Comparison of ENCODE assay signal across 25 cellular contexts in the genomic region with DNA sequence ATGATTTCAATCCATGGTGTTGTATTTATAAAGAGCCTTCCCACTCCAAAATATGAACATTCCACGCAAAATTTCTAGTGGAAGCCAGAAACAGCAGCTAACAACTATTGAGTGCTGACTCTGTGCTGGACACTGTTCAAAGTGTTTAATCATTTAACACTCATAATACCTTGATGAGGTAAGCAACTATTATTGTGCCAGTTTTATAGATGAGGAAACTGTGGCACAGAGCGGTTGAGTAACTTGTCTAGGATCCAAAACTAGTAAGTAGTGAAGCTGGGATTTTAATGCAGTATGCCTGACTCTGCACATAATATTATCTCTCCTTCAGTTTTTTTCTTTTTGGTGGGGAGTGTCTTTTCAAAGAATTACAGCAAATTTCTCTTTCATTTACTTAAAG.
DNase-seq lines count a peak whose midpoint lies in the region; ATAC-seq, FAIRE-seq and TF ChIP-seq lines count a peak whose summit lies in the region.
"Had no signal": no experiment of that assay in that cellular context is flagged by ENCODE, and none has a peak within 500 bp of the region (broad histone marks: within the 10 kb centered on the region; RNA-seq: fewer than 3 reads in every experiment).

No MANE protein-coding gene starts in this region.

- CTCF ChIA-PET in MCF 10A (lab: Yijun Ruan, JAX), result interaction anchor here (0.6 to 1.9 kb wide), 16 partner anchors 8 to 824 kb away, joined by 3 to 17 read pairs (median 4); no protein-coding TSS in a partner anchor

- H3K9me3 Mint-ChIP-seq in MCF 10A (ENCODE audit: unreplicated experiment), result no peaks in the 10 kb centered on the region
- H3K9me3 Mint-ChIP-seq: CD14-positive monocyte; CD4-positive, alpha-beta T cell had no signal

- H3K4me3 ChIP-seq in breast epithelium (no peak overlapping the region), bronchial epithelial cell (ENCODE audit: low read depth, low read length) (no peak overlapping the region)
- H3K4me3 ChIP-seq: BLaER1 treated with 17β-estradiol and CSF1 and Interleukin-3, amounts not matched to agents 10 nM and 100 nM; GM23248 had no signal

- TF ChIP-seq POLR2A in breast epithelium (IDR thresholded peaks at IDR 0.05), result no peak

- peaks cover 15% of the 10 kb centered on the region for H3K4me1 Mint-ChIP-seq in MCF 10A (ENCODE audit: insufficient read depth, unreplicated experiment)
- no peaks in the 10 kb centered on the region for H3K4me1 Mint-ChIP-seq in T-helper 17 cell

- H3K27me3 ChIP-seq in breast epithelium (peaks cover 0 to 11% of the 10 kb centered on the region in 2 donors), bronchial epithelial cell (ENCODE audit: control insufficient read depth, insufficient read depth, low read length) (no peaks in the 10 kb centered on the region)
- H3K27me3 ChIP-seq: BLaER1 treated with 17β-estradiol and CSF1 and Interleukin-3, amounts not matched to agents 10 nM and 100 nM had no signal

- H3K9me3 ChIP-seq in breast epithelium (no peaks in the 10 kb centered on the region), T-helper 17 cell (ENCODE audit: control insufficient read depth, low read length, poor library complexity, severe bottlenecking) (no peaks in the 10 kb centered on the region)
- H3K9me3 ChIP-seq: BE2C; BLaER1 treated with 17β-estradiol and CSF1 and Interleukin-3, amounts not matched to agents 10 nM and 100 nM had no signal

- H3K36me3 Mint-ChIP-seq in MCF 10A (ENCODE audit: insufficient read depth, unreplicated experiment), result no peaks in the 10 kb centered on the region
- no peaks in the 10 kb centered on the region for H3K36me3 Mint-ChIP-seq in T-helper 17 cell (ENCODE audit: low read depth)
- H3K36me3 Mint-ChIP-seq: CD14-positive monocyte had no signal

- peak; percentile 86 for DNase-seq in MCF 10A (ENCODE audit: unreplicated experiment)
- DNase-seq in breast epithelium (ENCODE audit: low spot score in 2 of 2), result no peak
- peak; percentile 72 for DNase-seq in bronchial epithelial cell (ENCODE audit: low read depth)
- peak; percentile 65 for DNase-seq in kidney tubule cell (ENCODE audit: low spot score)
- DNase-seq in T-helper 17 cell, result no peak
- no peak for DNase-seq in NCI-H1105 (lab: John Stamatoyannopoulos, UW)
- DNase-seq: ACHN; AML-193; BE2C; Calu3; CD4-positive, alpha-beta T cell; COR-L47; DMS153; DND-41; GM23248; H7; HCEC 1CT had no signal

- H3K27ac Mint-ChIP-seq in MCF 10A (ENCODE audit: low read depth, unreplicated experiment), result no peak overlapping the region
- H3K27ac Mint-ChIP-seq in T-helper 17 cell, result no peak overlapping the region
- H3K27ac Mint-ChIP-seq: CD14-positive monocyte; CD4-positive, alpha-beta T cell had no signal

- POLR2A ChIA-PET in MCF 10A (lab: Yijun Ruan, JAX), result interaction anchor here (0.7 to 3.5 kb wide), 16 partner anchors 8 to 620 kb away, joined by 3 to 29 read pairs (median 3); partner anchors contain the start of gene COA6

- intact Hi-C loops in MCF 10A (cut with micrococcal nuclease), result no loop called here
- intact Hi-C loops in breast epithelium (cut with DNase I; ENCODE audit: low total_unique reads), result no loop called here

- no peaks in the 10 kb centered on the region for H3K4me1 ChIP-seq in breast epithelium
- H3K4me1 ChIP-seq: BE2C had no signal

- TF ChIP-seq CTCF in MCF 10A (IDR thresholded peaks at IDR 0.05; ENCODE audit: unreplicated experiment) (no peak), breast epithelium (IDR thresholded peaks at IDR 0.05) (no peak), bronchial epithelial cell (IDR thresholded peaks at IDR 0.05; ENCODE audit: insufficient read depth, low read length, severe bottlenecking) (no peak)

- H3K36me3 ChIP-seq in breast epithelium (no peaks in the 10 kb centered on the region), bronchial epithelial cell (ENCODE audit: control insufficient read depth, insufficient read depth, low read length) (no peaks in the 10 kb centered on the region)
- H3K36me3 ChIP-seq: BE2C; BLaER1 treated with 17β-estradiol and CSF1 and Interleukin-3, amounts not matched to agents 10 nM and 100 nM had no signal

- no TSS peak for BruUV-seq in MCF 10A (replicated peaks; lab: Mats Ljungman, UMichigan)

- no peak overlapping the region for H3K27ac ChIP-seq in breast epithelium
- H3K27ac ChIP-seq: 22Rv1; BLaER1 treated with 17β-estradiol and CSF1 and Interleukin-3, amounts not matched to agents 10 nM and 100 nM; GM23248 had no signal

- H3K27me3 Mint-ChIP-seq in MCF 10A (ENCODE audit: insufficient read depth, unreplicated experiment) (no peaks in the 10 kb centered on the region), T-helper 17 cell (peaks cover 24% of the 10 kb centered on the region)
- H3K27me3 Mint-ChIP-seq: CD4-positive, alpha-beta T cell had no signal

- ATAC-seq in T-helper 17 cell, result no peak
- ATAC-seq in HG02973 (IDR thresholded peaks at IDR 0.05; ENCODE audit: unreplicated experiment), result no peak

- H3K4me3 Mint-ChIP-seq in MCF 10A (ENCODE audit: unreplicated experiment) (no peak overlapping the region), T-helper 17 cell (no peak overlapping the region)
- H3K4me3 Mint-ChIP-seq: CD14-positive monocyte; CD4-positive, alpha-beta T cell had no signal

- FAIRE-seq in bronchial epithelial cell (lab: Jason Lieb, UNC), result no peak
- FAIRE-seq: A204.1, G401.6, GM12892, H1 had no signal

Comparison
In these comparisons a context has a peak if more than half of its experiments do, and no peak if none do; other contexts are left out.
1. DNase-seq: peak in MCF 10A (single experiment), bronchial epithelial cell (single experiment) and kidney tubule cell (single experiment); none in breast epithelium (0 of 2), T-helper 17 cell (0 of 3) and NCI-H1105 (single experiment).